ENCODE assay signal across 18 cellular contexts in the genomic region with DNA sequence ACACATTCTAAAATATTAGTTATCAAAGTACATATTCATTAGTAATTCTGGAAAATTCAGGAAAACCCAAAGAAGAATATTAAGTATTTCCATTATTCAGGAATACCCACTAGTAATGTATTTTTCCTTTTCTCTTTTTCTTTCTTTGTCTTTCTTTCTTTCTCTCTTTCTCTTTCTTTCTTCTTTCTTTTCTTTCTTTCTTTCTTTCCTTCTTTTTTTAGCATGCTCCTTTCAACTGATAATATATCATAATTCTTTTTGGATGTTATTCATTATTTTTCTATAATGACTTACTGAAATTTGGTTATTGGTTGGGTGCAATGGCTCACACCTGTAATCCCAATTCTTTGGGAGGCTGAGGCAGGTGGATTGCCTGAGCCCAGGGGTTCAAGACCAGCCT.
"Had no signal": no experiment of that assay in that cellular context is flagged by ENCODE, and none has a peak within 500 bp of the region (broad histone marks: within the 10 kb centered on the region; RNA-seq: fewer than 3 reads in every experiment).

No MANE protein-coding gene starts in this region.

- H3K9me3 Mint-ChIP-seq: activated CD4-positive, alpha-beta memory T cell treated with anti-CD3 and anti-CD28 coated beads, Interleukin-2, amount 10 ng/mL, durations not matched to agents 7 days and 5 days; effector memory CD8-positive, alpha-beta T cell; neural crest cell; T-helper 2 cell treated with Interferon-gamma antibody and Interleukin-4, amounts not matched to agents 5 μg/mL and 100 μg/mL, for 36 hours had no signal

- H3K36me3 ChIP-seq: lower lobe of right lung, upper lobe of left lung had no signal

- H3K4me3 Mint-ChIP-seq: activated CD4-positive, alpha-beta memory T cell treated with anti-CD3 and anti-CD28 coated beads, Interleukin-2, amount 10 ng/mL, durations not matched to agents 7 days and 5 days; activated CD8-positive, alpha-beta memory T cell treated with anti-CD3 and anti-CD28 coated beads, Interleukin-2, amount 10 ng/mL, durations not matched to agents 7 days and 5 days; activated naive CD8-positive, alpha-beta T cell treated with anti-CD3 and anti-CD28 coated beads, Interleukin-2, amount 10 ng/mL, durations not matched to agents 7 days and 5 days; effector memory CD8-positive, alpha-beta T cell; neural crest cell; T-helper 2 cell treated with Interferon-gamma antibody and Interleukin-4, amounts not matched to agents 5 μg/mL and 100 μg/mL, for 36 hours had no signal

- H3K27ac Mint-ChIP-seq: activated CD4-positive, alpha-beta memory T cell treated with anti-CD3 and anti-CD28 coated beads, Interleukin-2, amount 10 ng/mL, durations not matched to agents 7 days and 5 days; activated CD8-positive, alpha-beta memory T cell treated with anti-CD3 and anti-CD28 coated beads, Interleukin-2, amount 10 ng/mL, durations not matched to agents 7 days and 5 days; activated naive CD8-positive, alpha-beta T cell treated with anti-CD3 and anti-CD28 coated beads, Interleukin-2, amount 10 ng/mL, durations not matched to agents 7 days and 5 days; effector memory CD8-positive, alpha-beta T cell; T-helper 2 cell treated with Interferon-gamma antibody and Interleukin-4, amounts not matched to agents 5 μg/mL and 100 μg/mL, for 36 hours had no signal

- ATAC-seq: activated CD8-positive, alpha-beta memory T cell treated with anti-CD3 and anti-CD28 coated beads, Interleukin-2, amount 10 ng/mL, durations not matched to agents 7 days and 5 days; effector memory CD8-positive, alpha-beta T cell; stimulated activated naive CD8-positive, alpha-beta T cell treated with anti-CD3 and anti-CD28 coated beads, Interleukin-15, Interleukin-2, amounts not matched to agents 100 U/mL and 50 U/mL, for 24 hours had no signal

- H3K4me3 ChIP-seq: lower lobe of right lung, upper lobe of left lung had no signal

- H3K9me3 ChIP-seq: lower lobe of right lung, upper lobe of left lung had no signal

- H3K36me3 Mint-ChIP-seq: activated CD8-positive, alpha-beta memory T cell treated with anti-CD3 and anti-CD28 coated beads, Interleukin-2, amount 10 ng/mL, durations not matched to agents 7 days and 5 days; activated naive CD8-positive, alpha-beta T cell treated with anti-CD3 and anti-CD28 coated beads, Interleukin-2, amount 10 ng/mL, durations not matched to agents 7 days and 5 days had no signal

- DNase-seq: activated CD4-positive, alpha-beta memory T cell treated with anti-CD3 and anti-CD28 coated beads, Interleukin-2, amount 10 ng/mL, durations not matched to agents 7 days and 5 days; activated CD4-positive, alpha-beta T cell treated with anti-CD3 and anti-CD28 coated beads for 48 hours; activated CD4-positive, CD25-positive, alpha-beta regulatory T cell; activated CD8-positive, alpha-beta memory T cell treated with anti-CD3 and anti-CD28 coated beads, Interleukin-2, amount 10 ng/mL, durations not matched to agents 7 days and 5 days; activated naive CD8-positive, alpha-beta T cell treated with anti-CD3 and anti-CD28 coated beads, Interleukin-2, amount 10 ng/mL, durations not matched to agents 7 days and 5 days; amygdala; effector memory CD8-positive, alpha-beta T cell; foreskin fibroblast; hippocampal formation; left cardiac atrium; lower lobe of right lung; midbrain; retina; stimulated activated naive CD8-positive, alpha-beta T cell treated with anti-CD3 and anti-CD28 coated beads, Interleukin-15, Interleukin-2, amounts not matched to agents 100 U/mL and 50 U/mL, for 24 hours; substantia nigra; upper lobe of left lung had no signal

- H3K27me3 ChIP-seq: upper lobe of left lung had no signal

- H3K27ac ChIP-seq: lower lobe of right lung, upper lobe of left lung had no signal

- H3K4me1 Mint-ChIP-seq: activated CD4-positive, alpha-beta memory T cell treated with anti-CD3 and anti-CD28 coated beads, Interleukin-2, amount 10 ng/mL, durations not matched to agents 7 days and 5 days had no signal

- H3K27me3 Mint-ChIP-seq: activated CD8-positive, alpha-beta memory T cell treated with anti-CD3 and anti-CD28 coated beads, Interleukin-2, amount 10 ng/mL, durations not matched to agents 7 days and 5 days; effector memory CD8-positive, alpha-beta T cell had no signal
